In the genomic region with DNA sequence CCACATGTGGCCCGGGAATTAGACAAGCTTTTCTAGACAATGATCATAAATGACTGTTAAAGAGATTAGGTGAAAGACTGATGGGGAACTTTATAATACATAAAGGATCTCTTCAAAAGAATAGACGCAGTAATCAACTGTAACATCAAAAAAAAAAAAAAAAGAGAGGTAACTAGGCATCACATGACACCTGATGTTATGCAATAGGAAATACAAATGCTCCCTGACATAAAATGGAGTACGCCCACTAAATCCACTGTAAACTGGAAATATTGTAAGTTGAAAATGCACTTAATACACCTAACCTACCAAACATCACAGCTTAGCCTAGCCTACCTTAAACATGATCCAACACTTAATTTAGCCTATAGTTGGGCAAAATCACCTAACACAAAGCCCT, we compare ENCODE assay signal across 27 cellular contexts.
"Had no signal": no experiment of that assay in that cellular context is flagged by ENCODE, and none has a peak within 500 bp of the region (broad histone marks: within the 10 kb centered on the region; RNA-seq: fewer than 3 reads in every experiment).

No MANE protein-coding gene starts in this region.

- H3K9me3 ChIP-seq: breast epithelium, colonic mucosa, Peyer's patch, SJSA1 had no signal

- H3K4me3 ChIP-seq: breast epithelium, colonic mucosa, Peyer's patch, SJSA1 had no signal

- H3K36me3 ChIP-seq: breast epithelium, colonic mucosa, Peyer's patch had no signal

- ATAC-seq: activated CD8-positive, alpha-beta memory T cell treated with anti-CD3 and anti-CD28 coated beads, Interleukin-2, amount 10 ng/mL, durations not matched to agents 7 days and 5 days; SK-N-SH treated with all-trans-retinoic acid at 6 μM for 48 hours had no signal

- DNase-seq: activated B cell treated with CpG ODN at 0.5 μM for 24 hours; activated CD4-positive, alpha-beta T cell treated with anti-CD3 and anti-CD28 coated beads for 1 hour; activated CD4-positive, alpha-beta T cell treated with anti-CD3 and anti-CD28 coated beads, Interleukin-2, amount 10 ng/mL, durations not matched to agents 24 days and 14 days; activated CD4-positive, alpha-beta T cell treated with anti-CD3 and anti-CD28 coated beads, Interleukin-2, amount 50 U/mL, for 48 hours; activated CD8-positive, alpha-beta memory T cell treated with anti-CD3 and anti-CD28 coated beads, Interleukin-2, amount 10 ng/mL, durations not matched to agents 7 days and 5 days; activated effector memory CD4-positive, alpha-beta T cell treated with Interleukin-2 at 50 U/mL for 16 hours; activated naive CD4-positive, alpha-beta T cell; activated T-cell treated with anti-CD3 and anti-CD28 coated beads, Interleukin-2, amount 50 U/mL, for 24 hours; aorta; caudate nucleus; colonic mucosa; Karpas-422; MM.1S; NCI-H1092; NCI-H1436; NCI-H187; NCI-H2081; NCI-H345; NCI-H510A; NCI-H69; Peyer's patch; Right ventricle myocardium superior; T-helper 9 cell had no signal

- H3K4me1 ChIP-seq: breast epithelium, SJSA1 had no signal

- H3K27me3 ChIP-seq: breast epithelium, colonic mucosa, Peyer's patch, SJSA1 had no signal

- H3K27ac ChIP-seq: breast epithelium, colonic mucosa, Peyer's patch, RWPE1, SJSA1 had no signal
